ENCODE assay signal across 8 cellular contexts in the genomic region with DNA sequence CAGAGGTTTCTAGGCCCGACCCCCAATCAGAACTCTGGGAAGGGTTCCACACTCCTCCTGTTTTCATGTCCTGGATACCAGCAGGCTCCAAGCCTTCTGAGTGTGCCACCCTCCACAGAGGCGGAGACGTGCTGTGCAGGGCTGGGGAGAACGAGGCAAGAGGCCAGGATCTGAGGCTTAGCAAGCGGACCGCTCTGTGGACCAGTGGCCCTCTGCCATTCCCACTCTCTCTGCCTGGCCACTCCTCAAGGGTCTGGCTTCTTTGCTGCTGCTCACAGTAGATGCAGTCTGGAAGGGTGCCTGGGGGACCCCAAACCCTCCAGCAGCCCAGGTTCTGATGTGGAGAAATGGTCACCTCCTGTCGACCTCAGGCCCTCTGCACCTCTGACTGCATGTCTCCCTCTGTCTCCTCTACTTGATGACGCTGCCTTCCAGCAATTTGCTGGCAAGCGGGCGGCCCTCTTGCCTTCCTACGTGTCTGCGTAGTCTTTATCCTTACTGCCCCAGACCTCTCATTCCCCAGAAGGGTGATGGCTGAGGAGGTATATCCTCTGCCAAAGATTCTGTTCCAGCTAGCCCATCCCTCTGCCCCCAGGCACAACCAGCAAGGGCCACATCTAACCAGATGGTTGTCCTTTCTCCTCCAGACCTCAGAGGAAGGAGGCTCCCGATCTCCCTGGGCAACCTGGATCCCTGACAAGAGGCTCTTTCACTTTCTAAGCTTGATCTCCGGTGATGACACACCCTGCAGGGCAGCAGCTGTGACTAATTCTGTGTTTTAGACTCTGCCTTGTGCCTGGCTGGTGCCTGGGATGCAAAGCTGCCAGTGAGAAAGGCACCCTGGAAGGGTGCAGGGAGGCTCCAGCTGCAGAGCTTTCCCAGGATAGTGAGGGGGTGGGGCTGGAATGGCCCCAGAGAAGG.
DNase-seq lines count a peak whose midpoint lies in the region; ATAC-seq and TF ChIP-seq lines count a peak whose summit lies in the region.

No MANE protein-coding gene starts in this region.

- H3K27me3 Mint-ChIP-seq in activated T-helper 17 cell treated with anti-CD3 and anti-CD28 coated beads, Interleukin-2, amount 50 U/mL, for 72 hours: no peaks in the 10 kb centered on the region
- H3K27me3 Mint-ChIP-seq in CD4-positive, alpha-beta T cell: no peaks in the 10 kb centered on the region

- H3K27ac Mint-ChIP-seq in activated T-helper 17 cell treated with anti-CD3 and anti-CD28 coated beads, Interleukin-2, amount 50 U/mL, for 72 hours: no peak overlapping the region
- no peak overlapping the region for H3K27ac Mint-ChIP-seq in CD4-positive, alpha-beta T cell

- no peaks in the 10 kb centered on the region for H3K4me1 Mint-ChIP-seq in activated T-helper 17 cell treated with anti-CD3 and anti-CD28 coated beads, Interleukin-2, amount 50 U/mL, for 72 hours
- peaks cover 9% of the 10 kb centered on the region for H3K4me1 Mint-ChIP-seq in CD4-positive, alpha-beta T cell (ENCODE audit: low read depth)

- no peak for TF ChIP-seq POLR2A in suprapubic skin (IDR thresholded peaks at IDR 0.05)

- peak; percentile 72 for ATAC-seq in activated T-helper 17 cell treated with anti-CD3 and anti-CD28 coated beads, Interleukin-2, amount 50 U/mL, for 72 hours (replicated peaks)
- ATAC-seq in right cardiac atrium: peak; percentile 84 to 91
- ATAC-seq in GM21619 (IDR thresholded peaks at IDR 0.05; ENCODE audit: unreplicated experiment): no peak
- no peak for ATAC-seq in CD4-positive, alpha-beta T cell (ENCODE audit: poor library complexity)

- H3K36me3 Mint-ChIP-seq in activated T-helper 17 cell treated with anti-CD3 and anti-CD28 coated beads, Interleukin-2, amount 50 U/mL, for 72 hours (ENCODE audit: low read depth): no peaks in the 10 kb centered on the region
- H3K36me3 Mint-ChIP-seq in CD4-positive, alpha-beta T cell (ENCODE audit: low read depth): no peaks in the 10 kb centered on the region

- WGBS in right cardiac atrium: 39% methylated on average over 14 of the region's 14 CpGs
- WGBS in suprapubic skin: 33% methylated on average over 7 of the region's 14 CpGs

- H3K9me3 ChIP-seq in right cardiac atrium (ENCODE audit: control insufficient read depth, low read length) (no peaks in the 10 kb centered on the region), suprapubic skin (no peaks in the 10 kb centered on the region)
- H3K9me3 ChIP-seq in CD4-positive, alpha-beta T cell (ENCODE audit: control insufficient read depth, low read length): no peaks in the 10 kb centered on the region

- DNase-seq in AG20443 (ENCODE audit: low spot score) (peak; percentile 94), HS-5 (ENCODE audit: low read depth) (peak; percentile 92), right cardiac atrium (peak; percentile 85 to 94 (median 91)), suprapubic skin (ENCODE audit: low spot score in 2 of 2) (peak in 1 of 2 donors; percentile 80)
- no peak for DNase-seq in CD4-positive, alpha-beta T cell
- no peak for DNase-seq in activated T-cell treated with anti-CD3 and anti-CD28 coated beads, Interleukin-2, amount 50 U/mL, for 1 hour

- CTCF ChIA-PET in CD4-positive, alpha-beta T cell (lab: Charles Lee): no interaction called here

- H3K4me3 Mint-ChIP-seq in activated T-helper 17 cell treated with anti-CD3 and anti-CD28 coated beads, Interleukin-2, amount 50 U/mL, for 72 hours: no peak overlapping the region
- no peak overlapping the region for H3K4me3 Mint-ChIP-seq in CD4-positive, alpha-beta T cell

- no peak for TF ChIP-seq EP300 in suprapubic skin (IDR thresholded peaks at IDR 0.05)

- H3K27me3 ChIP-seq in right cardiac atrium (ENCODE audit: control insufficient read depth, insufficient read depth) (no peaks in the 10 kb centered on the region), suprapubic skin (no peaks in the 10 kb centered on the region)
- H3K27me3 ChIP-seq in CD4-positive, alpha-beta T cell (ENCODE audit: control insufficient read depth, insufficient read depth, low read length): no peaks in the 10 kb centered on the region

- POLR2A ChIA-PET in CD4-positive, alpha-beta T cell (lab: Charles Lee): no interaction called here

- H3K27ac ChIP-seq in right cardiac atrium (ENCODE audit: low read length) (peak overlapping the region; percentile 43), suprapubic skin (peak overlapping the region; percentile 73)
- H3K27ac ChIP-seq in CD4-positive, alpha-beta T cell (ENCODE audit: low read depth, low read length): no peak overlapping the region

- H3K9me3 Mint-ChIP-seq in activated T-helper 17 cell treated with anti-CD3 and anti-CD28 coated beads, Interleukin-2, amount 50 U/mL, for 72 hours: no peaks in the 10 kb centered on the region
- no peaks in the 10 kb centered on the region for H3K9me3 Mint-ChIP-seq in CD4-positive, alpha-beta T cell

- intact Hi-C loops in right cardiac atrium (cut with DNase I): no loop called here
- intact Hi-C loops in CD4-positive, alpha-beta T cell (cut with DNase I, micrococcal nuclease): no loop called here

- no peak for TF ChIP-seq CTCF in suprapubic skin (IDR thresholded peaks at IDR 0.05)
- no peak for TF ChIP-seq CTCF in CD4-positive, alpha-beta T cell (IDR thresholded peaks at IDR 0.05)

- no peak overlapping the region for H3K4me3 ChIP-seq in right cardiac atrium (ENCODE audit: low read length)
- H3K4me3 ChIP-seq in suprapubic skin: no peak overlapping the region

- H3K36me3 ChIP-seq in suprapubic skin: no peaks in the 10 kb centered on the region

- H3K4me1 ChIP-seq in right cardiac atrium (ENCODE audit: control insufficient read depth, insufficient read depth, low read length): no peaks in the 10 kb centered on the region
- peaks cover 26% of the 10 kb centered on the region for H3K4me1 ChIP-seq in suprapubic skin

Comparison
In these comparisons a context has a peak if more than half of its experiments do, and no peak if none do; other contexts are left out.
1. DNase-seq: peak in AG20443 (single experiment), HS-5 (single experiment) and right cardiac atrium (3 of 3); none in CD4-positive, alpha-beta T cell (0 of 10) and activated T-cell treated with anti-CD3 and anti-CD28 coated beads, Interleukin-2, amount 50 U/mL, for 1 hour (single experiment).
2. ATAC-seq: peak in activated T-helper 17 cell treated with anti-CD3 and anti-CD28 coated beads, Interleukin-2, amount 50 U/mL, for 72 hours (single experiment) and right cardiac atrium (2 of 2); none in GM21619 (single experiment) and CD4-positive, alpha-beta T cell (single experiment).